Comparison of ENCODE assay signal across 1 cellular context in the genomic region with DNA sequence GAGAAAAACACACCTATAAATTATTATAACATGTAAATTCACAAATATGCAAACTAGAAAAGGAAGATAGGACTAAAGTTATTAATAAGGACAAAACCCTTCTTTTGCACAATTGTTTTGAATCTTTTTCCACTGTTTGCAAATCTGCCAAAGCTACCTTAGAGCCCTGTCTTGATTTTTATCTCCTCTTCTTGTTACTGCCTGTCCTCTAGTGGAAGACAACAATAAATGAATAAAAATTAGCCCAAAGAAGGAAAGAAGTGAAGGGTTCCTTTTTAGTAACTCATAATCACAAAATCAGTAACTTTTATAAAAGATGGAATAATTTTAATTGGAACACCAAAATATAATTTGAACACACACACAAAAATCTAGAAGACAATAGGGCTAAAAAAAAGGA.
TF ChIP-seq lines count a peak whose summit lies in the region.

No MANE protein-coding gene starts in this region.

TF ChIP-seq in SK-N-SH, 30 proteins besides CTCF, POLR2A, EP300 and RAD21 (continued from another document):
- TF ChIP-seq FOXM1 (IDR thresholded peaks at IDR 0.05; ENCODE audit: low read depth): no peak
- TF ChIP-seq FOSL2 (IDR thresholded peaks at IDR 0.05; ENCODE audit: borderline replicate concordance, low read depth): no peak
- no peak for TF ChIP-seq SMC3 (IDR thresholded peaks at IDR 0.05; ENCODE audit: low read depth, low read length)
- TF ChIP-seq NFIC (IDR thresholded peaks at IDR 0.05; ENCODE audit: borderline replicate concordance): no peak
- no peak for TF ChIP-seq RCOR1 (IDR thresholded peaks at IDR 0.05; ENCODE audit: low read length)
- no peak for TF ChIP-seq MEF2A (IDR thresholded peaks at IDR 0.05; ENCODE audit: borderline replicate concordance, low read depth)
- no peak for TF ChIP-seq ELF1 (IDR thresholded peaks at IDR 0.05)
- no peak for TF ChIP-seq EZH2phosphoT487 (IDR thresholded peaks at IDR 0.05; ENCODE audit: borderline replicate concordance, low read depth)
- no peak for TF ChIP-seq FOXJ3 (CRISPR knock-in tag; IDR thresholded peaks at IDR 0.05)
